ENCODE assay signal across 20 cellular contexts in genomic region chr5:80147119-80147815, GRCh38.
DNase-seq lines count a peak whose midpoint lies in the region; ATAC-seq and TF ChIP-seq lines count a peak whose summit lies in the region.
"Had no signal": no experiment of that assay in that cellular context is flagged by ENCODE, and none has a peak within 500 bp of the region (broad histone marks: within the 10 kb centered on the region; RNA-seq: fewer than 3 reads in every experiment).

No MANE protein-coding gene starts in this region.

- H3K4me1 Mint-ChIP-seq in CD14-positive monocyte = peaks cover 65% of the 10 kb centered on the region
- H3K4me1 Mint-ChIP-seq in Caco-2 (ENCODE audit: low read depth, unreplicated experiment) = peaks cover 28% of the 10 kb centered on the region
- peaks cover 52% of the 10 kb centered on the region for H3K4me1 Mint-ChIP-seq in activated CD4-positive, alpha-beta memory T cell treated with anti-CD3 and anti-CD28 coated beads, Interleukin-2, amount 10 ng/mL, durations not matched to agents 7 days and 5 days

- H3K9me3 Mint-ChIP-seq in CD14-positive monocyte = no peaks in the 10 kb centered on the region
- H3K9me3 Mint-ChIP-seq in Caco-2 (ENCODE audit: unreplicated experiment) = no peaks in the 10 kb centered on the region
- H3K9me3 Mint-ChIP-seq in activated CD4-positive, alpha-beta memory T cell treated with anti-CD3 and anti-CD28 coated beads, Interleukin-2, amount 10 ng/mL, durations not matched to agents 7 days and 5 days = no peaks in the 10 kb centered on the region
- H3K9me3 Mint-ChIP-seq: HFFc6, IgD-negative memory B cell had no signal

- TF ChIP-seq CTCF in CD14-positive monocyte (IDR thresholded peaks at IDR 0.05) = no peak
- no peak for TF ChIP-seq CTCF in Caco-2 (IDR thresholded peaks at IDR 0.05; ENCODE audit: insufficient read depth in 1 of 2, low read depth in 1 of 2, low read length in 1 of 2, severe bottlenecking in 1 of 2, unreplicated experiment in 1 of 2)
- TF ChIP-seq CTCF in heart right ventricle (IDR thresholded peaks at IDR 0.05) = peak in 2 of 9 donors; percentile 5 to 8

- 70 to 75% methylated on average over 9 of the region's 9 CpGs for WGBS in heart right ventricle, 2 donors

- H3K27me3 Mint-ChIP-seq in CD14-positive monocyte (ENCODE audit: low read depth in 3 of 3) (no peaks in the 10 kb centered on the region), Caco-2 (ENCODE audit: insufficient read depth, unreplicated experiment) (no peaks in the 10 kb centered on the region)
- no peaks in the 10 kb centered on the region for H3K27me3 Mint-ChIP-seq in activated CD4-positive, alpha-beta memory T cell treated with anti-CD3 and anti-CD28 coated beads, Interleukin-2, amount 10 ng/mL, durations not matched to agents 7 days and 5 days
- H3K27me3 Mint-ChIP-seq: IgD-negative memory B cell had no signal

- H3K36me3 ChIP-seq in Caco-2 (ENCODE audit: control insufficient read depth, insufficient read depth, low read length) (peaks cover 15% of the 10 kb centered on the region), heart right ventricle (peaks cover 0 to 98% (median 20%) of the 10 kb centered on the region in 9 donors)

- intact Hi-C loops in CD14-positive monocyte (cut with micrococcal nuclease) = loop anchor here (5.0 to 10.0 kb wide), 2 partner anchors 40 to 52 kb away; no protein-coding TSS in a partner anchor
- intact Hi-C loops in Caco-2 (cut with micrococcal nuclease; ENCODE audit: unreplicated experiment) = no loop called here
- intact Hi-C loops in heart right ventricle (cut with DNase I) = loop anchor here in 2 of 10 donors (5.0 kb wide), 2 partner anchors 35 to 45 kb away; no protein-coding TSS in a partner anchor

- H3K36me3 Mint-ChIP-seq in CD14-positive monocyte (peaks cover 53 to 62% of the 10 kb centered on the region in 2 donors), Caco-2 (ENCODE audit: insufficient read depth, unreplicated experiment) (peaks cover 100% of the 10 kb centered on the region)
- H3K36me3 Mint-ChIP-seq in activated CD4-positive, alpha-beta memory T cell treated with anti-CD3 and anti-CD28 coated beads, Interleukin-2, amount 10 ng/mL, durations not matched to agents 7 days and 5 days (ENCODE audit: low read depth) = peaks cover 82% of the 10 kb centered on the region

- H3K27ac Mint-ChIP-seq in CD14-positive monocyte = peak overlapping the region; percentile 35 to 99 (median 99)
- peak overlapping the region; percentile 43 for H3K27ac Mint-ChIP-seq in Caco-2 (ENCODE audit: unreplicated experiment)
- H3K27ac Mint-ChIP-seq in activated CD4-positive, alpha-beta memory T cell treated with anti-CD3 and anti-CD28 coated beads, Interleukin-2, amount 10 ng/mL, durations not matched to agents 7 days and 5 days = peak overlapping the region; percentile 66
- H3K27ac Mint-ChIP-seq: HFFc6 had no signal

- no peaks in the 10 kb centered on the region for H3K9me3 ChIP-seq in Caco-2
- no peaks in the 10 kb centered on the region for H3K9me3 ChIP-seq in heart right ventricle
- H3K9me3 ChIP-seq: adrenal gland, mucosa of descending colon, pancreas had no signal

- H3K27ac ChIP-seq in heart right ventricle = peak overlapping the region in 8 of 10 donors; percentile 9 to 55 (median 34)
- H3K27ac ChIP-seq: adrenal gland, pancreas, skin epidermis, VCaP had no signal

- CTCF ChIA-PET in Caco-2 (lab: Charles Lee) = no interaction called here
- CTCF ChIA-PET in activated CD4-positive, alpha-beta memory T cell treated with anti-CD3 and anti-CD28 coated beads, Interleukin-2, amount 10 ng/mL, durations not matched to agents 7 days and 5 days (lab: Charles Lee) = interaction anchor here (0.7 to 1.0 kb wide), 3 partner anchors 11 to 162 kb away, joined by 3 to 5 read pairs (median 3); no protein-coding TSS in a partner anchor

- DNase-seq in CD14-positive monocyte (ENCODE audit: low spot score) = no peak
- no peak for DNase-seq in Caco-2
- no peak for DNase-seq in activated CD4-positive, alpha-beta memory T cell treated with anti-CD3 and anti-CD28 coated beads, Interleukin-2, amount 10 ng/mL, durations not matched to agents 7 days and 5 days
- DNase-seq in heart right ventricle = no peak
- no peak for DNase-seq in ACHN
- DNase-seq in middle frontal gyrus (ENCODE audit: extremely low spot score, low spot score) = no peak
- DNase-seq: AML-193; central memory CD4-positive, alpha-beta T cell; DMS153; HFFc6; left cardiac atrium; mucosa of descending colon; pancreas; stimulated activated CD4-positive, alpha-beta T cell treated with anti-CD3 and anti-CD28 coated beads, Interleukin-4, amount 100 ng/mL, for 4 hours had no signal

- POLR2A ChIA-PET in Caco-2 (lab: Charles Lee) = no interaction called here
- POLR2A ChIA-PET in activated CD4-positive, alpha-beta memory T cell treated with anti-CD3 and anti-CD28 coated beads, Interleukin-2, amount 10 ng/mL, durations not matched to agents 7 days and 5 days (lab: Charles Lee) = interaction anchor here (0.6 to 5.0 kb wide), 3 partner anchors 11 to 109 kb away, joined by 3 to 20 read pairs (median 9); partner anchors contain the start of gene SERINC5

- H3K4me3 Mint-ChIP-seq in CD14-positive monocyte (no peak overlapping the region), Caco-2 (ENCODE audit: unreplicated experiment) (no peak overlapping the region)
- H3K4me3 Mint-ChIP-seq in activated CD4-positive, alpha-beta memory T cell treated with anti-CD3 and anti-CD28 coated beads, Interleukin-2, amount 10 ng/mL, durations not matched to agents 7 days and 5 days = no peak overlapping the region
- H3K4me3 Mint-ChIP-seq: HFFc6, IgD-negative memory B cell had no signal

- in situ Hi-C loops in ACHN (cut with HindIII; ENCODE audit: low pct_ligation_motif_present, low pct_unique_long_range_greater_than_20kb, low sequenced_read_pairs) = no loop called here

- H3K27me3 ChIP-seq in Caco-2 (replicated peaks; ENCODE audit: control insufficient read depth, insufficient read depth, low read length) = no peaks in the 10 kb centered on the region
- no peaks in the 10 kb centered on the region for H3K27me3 ChIP-seq in heart right ventricle
- H3K27me3 ChIP-seq: adrenal gland, pancreas had no signal

- BruUV-seq in Caco-2 (replicated peaks; lab: Mats Ljungman, UMichigan) = no TSS peak

- no peaks in the 10 kb centered on the region for H3K4me1 ChIP-seq in Caco-2
- H3K4me1 ChIP-seq in heart right ventricle = peaks cover 0 to 37% (median 7%) of the 10 kb centered on the region in 9 donors
- H3K4me1 ChIP-seq: pancreas had no signal

- ATAC-seq in heart right ventricle = peak in 7 of 8 donors; percentile 31 to 83 (median 71)
- no peak for ATAC-seq in GM21717 (IDR thresholded peaks at IDR 0.05; ENCODE audit: unreplicated experiment)
- no peak for ATAC-seq in HG03045 (IDR thresholded peaks at IDR 0.05; ENCODE audit: unreplicated experiment)
- ATAC-seq: mucosa of descending colon, pancreas had no signal

- no peak overlapping the region for H3K4me3 ChIP-seq in Caco-2 (ENCODE audit: low read depth, low read length)
- H3K4me3 ChIP-seq in heart right ventricle = no peak overlapping the region
- H3K4me3 ChIP-seq: adrenal gland, mucosa of descending colon, pancreas, skin epidermis had no signal

Comparison
In these comparisons a context has a peak if more than half of its experiments do, and no peak if none do; other contexts are left out.
1. H3K27ac Mint-ChIP-seq: peak in every context shown above with its lines; median percentile 99 in CD14-positive monocyte; 66 in activated CD4-positive, alpha-beta memory T cell treated with anti-CD3 and anti-CD28 coated beads, Interleukin-2, amount 10 ng/mL, durations not matched to agents 7 days and 5 days; 43 in Caco-2.
2. ATAC-seq: peak in heart right ventricle (7 of 8); none in GM21717 (single experiment) and HG03045 (single experiment).